ENCODE assay signal across 9 cellular contexts in the genomic region with DNA sequence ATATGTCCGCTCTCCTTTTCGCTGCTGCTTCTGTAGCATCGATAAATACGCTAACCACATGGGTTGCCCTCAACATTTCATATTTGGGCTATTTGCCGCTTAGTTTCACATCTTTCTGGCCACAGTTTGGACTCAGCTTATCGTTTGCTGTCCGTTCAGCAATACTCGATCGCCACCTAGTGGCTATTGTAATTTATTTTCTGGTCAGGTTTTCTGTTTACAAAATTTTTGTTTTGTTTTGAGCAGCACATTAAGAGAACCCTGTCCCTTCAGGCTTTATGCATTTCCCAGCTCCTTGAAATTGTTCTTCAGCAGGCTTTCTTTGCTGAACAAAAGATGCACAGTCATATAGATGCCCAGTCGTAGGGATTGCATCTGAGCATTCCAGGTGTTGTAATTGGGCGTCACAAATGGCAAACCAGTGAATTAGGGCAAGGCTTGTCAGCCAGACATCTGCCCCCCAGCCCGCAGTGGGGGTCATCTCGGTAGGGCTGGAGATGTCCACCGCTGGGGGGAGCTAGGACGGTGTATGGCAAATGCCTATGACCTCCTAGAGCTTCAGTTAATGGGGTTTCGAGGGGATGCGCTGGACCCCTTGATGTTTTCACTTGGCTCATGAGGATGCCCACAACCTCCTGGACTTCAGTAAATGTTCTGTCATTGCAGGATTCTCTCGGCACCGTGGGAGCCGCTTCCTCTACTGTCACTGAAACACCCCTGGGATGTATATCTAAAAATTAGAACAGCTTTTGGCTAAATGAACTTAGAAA. TPM values are rescaled to one million over a fixed set of nuclear protein-coding genes. Genes with fewer than 3 reads are reported as not detected.
A peak's percentile ranks its signal among the peaks of the same experiment; 100 is the strongest.
DNase-seq lines count a peak whose midpoint lies in the region; FAIRE-seq and TF ChIP-seq lines count a peak whose summit lies in the region.
"Not testable (repeated sequence)": the region's sequence is repeated elsewhere in the genome, so short reads cannot be mapped to it uniquely, and the experiment has no call there.
"Had no signal": no experiment of that assay in that cellular context is flagged by ENCODE, and none has a peak within 500 bp of the region (broad histone marks: within the 10 kb centered on the region; RNA-seq: fewer than 3 reads in every experiment).

No MANE protein-coding gene starts in this region.

- H3K27ac Mint-ChIP-seq in Caco-2 (ENCODE audit: unreplicated experiment); neural crest cell (ENCODE audit: unreplicated experiment): not testable (repeated sequence)

- not testable (repeated sequence) for H2AFZ ChIP-seq in OCI-LY3 (ENCODE audit: low read depth, low read length)

- not testable (repeated sequence) for TF ChIP-seq POLR2A in H54 (IDR thresholded peaks at IDR 0.05; ENCODE audit: low read depth, low read length); tibial nerve (IDR thresholded peaks at IDR 0.05)

- not testable (repeated sequence) for H3K27me3 Mint-ChIP-seq in Caco-2 (ENCODE audit: insufficient read depth, unreplicated experiment); neural crest cell (ENCODE audit: low read depth)

- not testable (repeated sequence) for TF ChIP-seq EP300 in tibial nerve (IDR thresholded peaks at IDR 0.05)

- not testable (repeated sequence) for BruUV-seq in Caco-2 (replicated peaks; lab: Mats Ljungman, UMichigan)

- H3K79me2 ChIP-seq in OCI-LY3 (ENCODE audit: low read length) = not testable (repeated sequence)

- H3K4me1 ChIP-seq in Caco-2; OCI-LY3 (ENCODE audit: low read length); colonic mucosa; left ventricle myocardium inferior; tibial nerve: not testable (repeated sequence)

- TF ChIP-seq CTCF in Caco-2 (IDR thresholded peaks at IDR 0.05; ENCODE audit: insufficient read depth in 1 of 2, low read depth in 1 of 2, low read length in 1 of 2, severe bottlenecking in 1 of 2, unreplicated experiment in 1 of 2) (peak; percentile 42 to 49), OCI-LY3 (IDR thresholded peaks at IDR 0.05; ENCODE audit: low read depth, low read length) (peak; percentile 62), colonic mucosa (IDR thresholded peaks at IDR 0.05) (peak; percentile 36), left ventricle myocardium inferior (IDR thresholded peaks at IDR 0.05; ENCODE audit: borderline replicate concordance) (peak; percentile 64), neural crest cell (conservative IDR thresholded peaks at IDR 0.05) (peak; percentile 72), tibial nerve (IDR thresholded peaks at IDR 0.05) (peak; percentile 17 to 59 (median 43))

- H3K9me3 ChIP-seq in Caco-2; OCI-LY3 (ENCODE audit: insufficient read depth, low read length); colonic mucosa; left ventricle myocardium inferior (replicated peaks); tibial nerve: not testable (repeated sequence)

- POLR2A ChIA-PET in Caco-2 (lab: Charles Lee) = not testable (repeated sequence)

- not testable (repeated sequence) for H3K9ac ChIP-seq in OCI-LY3 (ENCODE audit: low read length); colonic mucosa (ENCODE audit: low read depth in 2 of 2, low read length in 2 of 2)

- intact Hi-C loops in Caco-2 (cut with micrococcal nuclease; ENCODE audit: unreplicated experiment); colonic mucosa (cut with DNase I); left ventricle myocardium inferior (cut with micrococcal nuclease): not testable (repeated sequence)

- H3K4me2 ChIP-seq in OCI-LY3 (ENCODE audit: low read length) = peak overlapping the region; percentile 49

- not testable (repeated sequence) for H3K27ac ChIP-seq in OCI-LY3 (ENCODE audit: low read length); colonic mucosa; left ventricle myocardium inferior (replicated peaks); tibial nerve

- H3K27me3 ChIP-seq in Caco-2 (replicated peaks; ENCODE audit: control insufficient read depth, insufficient read depth, low read length); OCI-LY3 (ENCODE audit: low read depth, low read length); colonic mucosa; left ventricle myocardium inferior (ENCODE audit: low read depth); tibial nerve: not testable (repeated sequence)

- peak; percentile 75 for FAIRE-seq in H54 (lab: Jason Lieb, UNC)

- CTCF ChIA-PET in Caco-2 (lab: Charles Lee) = not testable (repeated sequence)

- H3K4me3 Mint-ChIP-seq in Caco-2 (ENCODE audit: unreplicated experiment) = not testable (repeated sequence)
- peak overlapping the region; percentile 69 for H3K4me3 Mint-ChIP-seq in neural crest cell

- not testable (repeated sequence) for H3K36me3 ChIP-seq in Caco-2 (ENCODE audit: control insufficient read depth, insufficient read depth, low read length); OCI-LY3 (replicated peaks; ENCODE audit: low read depth, low read length); colonic mucosa; left ventricle myocardium inferior; tibial nerve

- DNase-seq in Caco-2 = peak in 1 of 2 experiments; percentile 35
- not testable (repeated sequence) for DNase-seq in H54 (ENCODE audit: insufficient read length, low spot score); left ventricle myocardium inferior
- peak; percentile 29 to 43 for DNase-seq in activated T-cell treated with anti-CD3 and anti-CD28 coated beads, Interleukin-2, amount 50 U/mL, for 48 hours
- DNase-seq in colonic mucosa = peak; percentile 27
- peak; percentile 29 for DNase-seq in neural crest cell (ENCODE audit: low read depth, low spot score)
- peak in 1 of 2 donors; percentile 12 for DNase-seq in tibial nerve (ENCODE audit: low spot score in 2 of 2)

- not testable (repeated sequence) for H4K20me1 ChIP-seq in OCI-LY3 (ENCODE audit: insufficient read depth, low read length)

- H3K9me3 Mint-ChIP-seq in Caco-2 (ENCODE audit: unreplicated experiment); neural crest cell: not testable (repeated sequence)

- 22 to 24% methylated on average over 20 of the region's 20 CpGs for WGBS in tibial nerve, 2 donors

- not testable (repeated sequence) for H3K4me1 Mint-ChIP-seq in Caco-2 (ENCODE audit: low read depth, unreplicated experiment)
- peaks cover 19% of the 10 kb centered on the region for H3K4me1 Mint-ChIP-seq in neural crest cell

- H3K4me3 ChIP-seq in Caco-2 (ENCODE audit: low read depth, low read length); colonic mucosa; tibial nerve: not testable (repeated sequence)
- peak overlapping the region; percentile 34; the same call in 1 of the 2 replicates for H3K4me3 ChIP-seq in OCI-LY3 (ENCODE audit: low read length)
- peak overlapping the region; percentile 37 for H3K4me3 ChIP-seq in left ventricle myocardium inferior

- H3K36me3 Mint-ChIP-seq in Caco-2 (ENCODE audit: insufficient read depth, unreplicated experiment); neural crest cell (ENCODE audit: low read depth): not testable (repeated sequence)

RNA-seq across cellular contexts. Expression of gene FRG2C, which starts 20.9 kb away (rescaled TPM):
- total RNA-seq in Caco-2 (2022) (not detected in 2 replicates), colonic mucosa (not detected), left ventricle myocardium inferior (not detected), neural crest cell (not detected in 2 replicates), tibial nerve (not detected)
- total RNA-seq: occipital lobe had no signal
